21 cellular contexts compared by ENCODE assay signal in the genomic region with DNA sequence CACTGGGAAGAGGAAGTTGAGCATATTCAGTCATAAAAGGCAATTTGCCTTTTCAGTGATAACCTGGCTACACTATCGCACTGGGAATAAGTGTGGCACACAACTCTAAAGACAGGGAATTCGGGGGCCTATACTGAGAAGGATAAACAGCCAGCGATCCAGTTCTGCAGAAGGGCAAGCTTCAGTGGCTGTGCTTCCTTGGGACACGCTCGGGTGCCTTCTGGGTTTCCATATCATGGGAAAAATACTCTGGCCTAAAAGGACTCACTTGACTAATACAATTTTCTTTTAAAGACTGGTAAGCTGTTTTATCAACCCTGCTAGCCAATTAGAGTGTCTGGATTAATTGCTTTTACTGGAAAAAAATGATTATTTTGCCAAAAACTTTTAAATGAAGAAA. TPM values are rescaled to one million over a fixed set of nuclear protein-coding genes. Genes with fewer than 3 reads are reported as not detected.
A peak's percentile ranks its signal among the peaks of the same experiment; 100 is the strongest.
DNase-seq lines count a peak whose midpoint lies in the region; ATAC-seq and TF ChIP-seq lines count a peak whose summit lies in the region.
"Had no signal": no experiment of that assay in that cellular context is flagged by ENCODE, and none has a peak within 500 bp of the region (broad histone marks: within the 10 kb centered on the region; RNA-seq: fewer than 3 reads in every experiment).

No MANE protein-coding gene starts in this region.

- TF ChIP-seq POLR2A in gastroesophageal sphincter (IDR thresholded peaks at IDR 0.05), result no peak

- H3K36me3 Mint-ChIP-seq in nephron progenitor cell (ENCODE audit: low read depth), result peaks cover 24% of the 10 kb centered on the region
- no peaks in the 10 kb centered on the region for H3K36me3 Mint-ChIP-seq in endothelial cell (ENCODE audit: low read depth, unreplicated experiment)
- H3K36me3 Mint-ChIP-seq: CD14-positive monocyte; CD8-positive, alpha-beta memory T cell had no signal

- H3K27ac Mint-ChIP-seq in nephron progenitor cell (peak overlapping the region; percentile 17), endothelial cell (ENCODE audit: unreplicated experiment) (no peak overlapping the region)
- H3K27ac Mint-ChIP-seq: CD14-positive monocyte; CD4-positive, alpha-beta T cell; CD8-positive, alpha-beta memory T cell; GM23338 had no signal

- H3K9me3 Mint-ChIP-seq in nephron progenitor cell (no peaks in the 10 kb centered on the region), endothelial cell (ENCODE audit: unreplicated experiment) (no peaks in the 10 kb centered on the region)
- H3K9me3 Mint-ChIP-seq: GM23338, H9 had no signal

- WGBS in gastroesophageal sphincter (ENCODE audit: low coverage in 1 of 2), 2 donors, result 58 to 82% methylated on average over 3 to 4 of the region's 5 CpGs

- no peak overlapping the region for H3K4me3 Mint-ChIP-seq in nephron progenitor cell
- no peak overlapping the region for H3K4me3 Mint-ChIP-seq in endothelial cell (ENCODE audit: unreplicated experiment)
- H3K4me3 Mint-ChIP-seq: CD14-positive monocyte; CD4-positive, alpha-beta T cell; CD8-positive, alpha-beta memory T cell; GM23338; H9 had no signal

- no peak for TF ChIP-seq EP300 in gastroesophageal sphincter (IDR thresholded peaks at IDR 0.05)

- DNase-seq in DMS79 treated with DMSO at 0.1 percent for 48 hours (lab: John Stamatoyannopoulos, UW), result peak; percentile 13
- DNase-seq in DMS79 (lab: John Stamatoyannopoulos, UW), result no peak
- peak; percentile 6 for DNase-seq in kidney glomerular epithelial cell (lab: John Stamatoyannopoulos, UW)
- DNase-seq in nephron progenitor cell, result peak; percentile 23
- DNase-seq in endothelial cell (ENCODE audit: low spot score), result no peak
- DNase-seq in activated CD8-positive, alpha-beta memory T cell treated with anti-CD3 and anti-CD28 coated beads for 24 hours, result no peak
- DNase-seq: AML-193; BE2C; Calu3; CD4-positive, alpha-beta T cell; CD8-positive, alpha-beta memory T cell; DMS53; EL; GF-D8; H9 had no signal

- H3K4me1 ChIP-seq in gastroesophageal sphincter, result no peaks in the 10 kb centered on the region

- H3K4me3 ChIP-seq in gastroesophageal sphincter, result no peak overlapping the region
- H3K4me3 ChIP-seq: BLaER1 treated with 17β-estradiol and CSF1 and Interleukin-3, amounts not matched to agents 10 nM and 100 nM; GM23338 had no signal

- H3K9me3 ChIP-seq in gastroesophageal sphincter, result no peaks in the 10 kb centered on the region
- H3K9me3 ChIP-seq: BE2C; BLaER1 treated with 17β-estradiol and CSF1 and Interleukin-3, amounts not matched to agents 10 nM and 100 nM had no signal

- H3K27me3 ChIP-seq in gastroesophageal sphincter, result no peaks in the 10 kb centered on the region
- H3K27me3 ChIP-seq: BE2C; BLaER1 treated with 17β-estradiol and CSF1 and Interleukin-3, amounts not matched to agents 10 nM and 100 nM had no signal

- no peak overlapping the region for H3K27ac ChIP-seq in gastroesophageal sphincter
- H3K27ac ChIP-seq: 22Rv1; BLaER1 treated with 17β-estradiol and CSF1 and Interleukin-3, amounts not matched to agents 10 nM and 100 nM had no signal

- ATAC-seq in gastroesophageal sphincter, result no peak
- ATAC-seq: GM23338, HCT116 had no signal

- H3K27me3 Mint-ChIP-seq in nephron progenitor cell (ENCODE audit: low read depth, poor library complexity) (no peaks in the 10 kb centered on the region), endothelial cell (ENCODE audit: unreplicated experiment) (no peaks in the 10 kb centered on the region)
- H3K27me3 Mint-ChIP-seq: CD4-positive, alpha-beta T cell; CD8-positive, alpha-beta memory T cell had no signal

- H3K36me3 ChIP-seq in gastroesophageal sphincter, result no peaks in the 10 kb centered on the region
- H3K36me3 ChIP-seq: BE2C; BLaER1 treated with 17β-estradiol and CSF1 and Interleukin-3, amounts not matched to agents 10 nM and 100 nM had no signal

- H3K4me1 Mint-ChIP-seq in nephron progenitor cell (peaks cover 45% of the 10 kb centered on the region), endothelial cell (ENCODE audit: unreplicated experiment) (peaks cover 11% of the 10 kb centered on the region)
- H3K4me1 Mint-ChIP-seq: CD14-positive monocyte; CD8-positive, alpha-beta memory T cell had no signal

- TF ChIP-seq CTCF in nephron progenitor cell (IDR thresholded peaks at IDR 0.05), result no peak
- TF ChIP-seq CTCF in gastroesophageal sphincter (IDR thresholded peaks at IDR 0.05), result no peak
- TF ChIP-seq CTCF in endothelial cell (IDR thresholded peaks at IDR 0.05; ENCODE audit: unreplicated experiment), result no peak

RNA-seq across cellular contexts. Expression of a gene that starts 58.5 kb away (rescaled TPM):
- total RNA-seq in gastroesophageal sphincter (10 to 100 TPM in 2 of 4 donors, 1 to 10 TPM in 2; 8.2 to 39.9 (median 15.8) TPM), endothelial cell (ENCODE audit: unreplicated experiment) (29.7 TPM)
- total RNA-seq: CD4-positive, alpha-beta T cell; CD8-positive, alpha-beta memory T cell had no signal

Comparison
In these comparisons a context has a peak if more than half of its experiments do, and no peak if none do; other contexts are left out.
1. DNase-seq: peak in DMS79 treated with DMSO at 0.1 percent for 48 hours (single experiment), kidney glomerular epithelial cell (single experiment) and nephron progenitor cell (single experiment); none in DMS79 (single experiment), endothelial cell (single experiment) and activated CD8-positive, alpha-beta memory T cell treated with anti-CD3 and anti-CD28 coated beads for 24 hours (single experiment).